Comparison of ENCODE assay signal across 1 cellular context in the genomic region with DNA sequence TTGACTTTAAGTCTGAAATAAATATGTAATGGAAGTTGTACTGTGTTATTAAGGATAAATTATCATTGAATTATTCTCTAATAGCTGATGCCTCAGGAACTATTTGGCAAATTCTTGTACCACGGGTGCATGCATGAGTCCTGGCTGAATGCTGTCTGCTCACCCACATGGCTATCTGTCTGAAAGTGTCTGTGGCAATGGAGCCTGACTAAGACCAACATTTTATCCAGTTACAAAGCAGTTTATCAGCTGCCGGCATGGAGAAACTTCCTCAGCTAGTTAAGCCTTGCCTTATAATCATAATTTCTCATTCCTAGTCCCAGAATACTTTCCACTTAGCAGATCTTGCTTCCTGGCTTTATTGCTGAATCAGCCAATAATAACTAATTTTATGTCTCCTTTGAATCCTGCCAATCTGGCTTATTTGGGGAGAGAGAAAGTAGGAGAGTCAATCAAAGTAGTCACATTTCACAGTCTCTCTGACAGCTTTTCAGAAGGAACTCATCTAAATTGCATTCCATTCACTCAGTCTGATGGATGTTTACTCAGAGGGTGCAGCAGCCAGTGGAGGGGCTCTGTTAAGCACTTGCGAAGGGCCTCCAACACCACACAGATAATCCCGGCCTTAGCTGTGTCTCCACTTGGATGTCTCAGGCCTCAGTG.
TF ChIP-seq lines count a peak whose summit lies in the region.

No MANE protein-coding gene starts in this region.

TF ChIP-seq in WTC11, 78 proteins besides CTCF, POLR2A, EP300 and RAD21:
- TF ChIP-seq, protein P1, sequence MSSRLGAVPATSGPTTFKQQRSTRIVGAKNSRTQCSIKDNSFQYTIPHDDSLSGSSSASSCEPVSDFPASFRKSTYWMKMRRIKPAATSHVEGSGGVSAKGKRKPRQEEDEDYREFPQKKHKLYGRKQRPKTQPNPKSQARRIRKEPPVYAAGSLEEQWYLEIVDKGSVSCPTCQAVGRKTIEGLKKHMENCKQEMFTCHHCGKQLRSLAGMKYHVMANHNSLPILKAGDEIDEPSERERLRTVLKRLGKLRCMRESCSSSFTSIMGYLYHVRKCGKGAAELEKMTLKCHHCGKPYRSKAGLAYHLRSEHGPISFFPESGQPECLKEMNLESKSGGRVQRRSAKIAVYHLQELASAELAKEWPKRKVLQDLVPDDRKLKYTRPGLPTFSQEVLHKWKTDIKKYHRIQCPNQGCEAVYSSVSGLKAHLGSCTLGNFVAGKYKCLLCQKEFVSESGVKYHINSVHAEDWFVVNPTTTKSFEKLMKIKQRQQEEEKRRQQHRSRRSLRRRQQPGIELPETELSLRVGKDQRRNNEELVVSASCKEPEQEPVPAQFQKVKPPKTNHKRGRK (CRISPR knock-in tag; IDR thresholded peaks at IDR 0.05; ENCODE audit: borderline replicate concordance): no peak
- TF ChIP-seq ZNF121 (CRISPR knock-in tag; IDR thresholded peaks at IDR 0.05): no peak
- no peak for TF ChIP-seq FOXP1 (CRISPR knock-in tag; IDR thresholded peaks at IDR 0.05; ENCODE audit: borderline replicate concordance)
- no peak for TF ChIP-seq AFF4 (CRISPR knock-in tag; IDR thresholded peaks at IDR 0.05; ENCODE audit: borderline replicate concordance)
- TF ChIP-seq, protein P2, sequence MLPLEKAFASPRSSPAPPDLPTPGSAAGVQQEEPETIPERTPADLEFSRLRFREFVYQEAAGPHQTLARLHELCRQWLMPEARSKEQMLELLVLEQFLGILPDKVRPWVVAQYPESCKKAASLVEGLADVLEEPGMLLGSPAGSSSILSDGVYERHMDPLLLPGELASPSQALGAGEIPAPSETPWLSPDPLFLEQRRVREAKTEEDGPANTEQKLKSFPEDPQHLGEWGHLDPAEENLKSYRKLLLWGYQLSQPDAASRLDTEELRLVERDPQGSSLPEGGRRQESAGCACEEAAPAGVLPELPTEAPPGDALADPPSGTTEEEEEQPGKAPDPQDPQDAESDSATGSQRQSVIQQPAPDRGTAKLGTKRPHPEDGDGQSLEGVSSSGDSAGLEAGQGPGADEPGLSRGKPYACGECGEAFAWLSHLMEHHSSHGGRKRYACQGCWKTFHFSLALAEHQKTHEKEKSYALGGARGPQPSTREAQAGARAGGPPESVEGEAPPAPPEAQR (CRISPR knock-in tag; IDR thresholded peaks at IDR 0.05): no peak
- TF ChIP-seq ZNF317 (CRISPR knock-in tag; IDR thresholded peaks at IDR 0.05; ENCODE audit: borderline replicate concordance, low read depth): no peak
